Comparison of ENCODE assay signal across 15 cellular contexts in the genomic region with DNA sequence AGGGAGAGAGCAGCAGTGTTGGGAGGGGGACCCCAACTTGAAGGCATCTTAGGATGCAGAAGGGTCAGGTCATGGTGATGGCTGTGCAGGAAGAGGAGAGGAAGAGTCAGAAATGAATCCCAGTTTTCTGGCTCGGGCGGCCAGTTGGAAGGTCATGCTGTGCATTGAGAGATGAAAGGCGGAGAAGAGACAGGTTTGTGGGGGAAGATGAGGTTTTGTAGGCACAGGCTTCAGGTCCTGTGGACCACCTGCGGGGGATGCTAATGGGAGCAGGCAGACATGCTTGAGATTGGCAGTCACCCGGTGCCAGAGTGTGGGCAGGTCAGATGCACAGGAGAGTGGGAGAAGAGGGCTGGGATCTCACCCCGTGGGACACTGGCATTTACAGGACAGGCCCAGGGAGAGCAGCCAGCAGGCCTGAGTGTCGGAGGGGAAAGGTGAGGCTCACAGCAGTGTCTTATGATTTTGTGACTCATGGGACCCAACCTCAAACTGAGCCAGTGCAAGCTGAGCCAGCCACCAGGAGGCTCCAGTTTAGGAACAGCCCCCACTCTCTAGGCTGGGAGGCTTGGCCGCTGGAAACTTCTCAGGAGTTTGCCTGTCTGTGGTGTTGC. TPM values are rescaled to one million over a fixed set of nuclear protein-coding genes. Genes with fewer than 3 reads are reported as not detected.
DNase-seq lines count a peak whose midpoint lies in the region; ATAC-seq, FAIRE-seq and TF ChIP-seq lines count a peak whose summit lies in the region.
"Had no signal": no experiment of that assay in that cellular context is flagged by ENCODE, and none has a peak within 500 bp of the region (broad histone marks: within the 10 kb centered on the region; RNA-seq: fewer than 3 reads in every experiment).

No MANE protein-coding gene starts in this region.

- H3K27me3 Mint-ChIP-seq in stimulated activated memory B cell treated with anti-CD40 and anti-IgM and Interleukin-4, amounts not matched to agents 10 μg/mL and 1 μg/mL and 100 μg/mL, for 72 hours = peaks cover 50% of the 10 kb centered on the region

- H3K4me3 ChIP-seq in bronchial epithelial cell (ENCODE audit: low read depth, low read length) (no peak overlapping the region), lower lobe of right lung (no peak overlapping the region), vagina (no peak overlapping the region)
- H3K4me3 ChIP-seq: SJCRH30, thoracic aorta had no signal

- H3K27ac Mint-ChIP-seq in stimulated activated memory B cell treated with anti-CD40 and anti-IgM and Interleukin-4, amounts not matched to agents 10 μg/mL and 1 μg/mL and 100 μg/mL, for 72 hours = no peak overlapping the region

- H3K27me3 ChIP-seq in bronchial epithelial cell (ENCODE audit: control insufficient read depth, insufficient read depth, low read length) = no peaks in the 10 kb centered on the region
- H3K27me3 ChIP-seq in lower lobe of right lung (ENCODE audit: low read depth) = no peaks in the 10 kb centered on the region
- H3K27me3 ChIP-seq in vagina = no peaks in the 10 kb centered on the region
- H3K27me3 ChIP-seq: SJCRH30 had no signal

- H3K9me3 ChIP-seq in lower lobe of right lung = no peaks in the 10 kb centered on the region
- no peaks in the 10 kb centered on the region for H3K9me3 ChIP-seq in vagina
- H3K9me3 ChIP-seq: SJCRH30, thoracic aorta had no signal

- TF ChIP-seq CTCF in bronchial epithelial cell (IDR thresholded peaks at IDR 0.05; ENCODE audit: insufficient read depth, low read length, severe bottlenecking) (peak; percentile 40), lower lobe of right lung (IDR thresholded peaks at IDR 0.05) (no peak), vagina (IDR thresholded peaks at IDR 0.05) (no peak)

- H3K4me1 Mint-ChIP-seq in stimulated activated memory B cell treated with anti-CD40 and anti-IgM and Interleukin-4, amounts not matched to agents 10 μg/mL and 1 μg/mL and 100 μg/mL, for 72 hours = no peaks in the 10 kb centered on the region

- no peaks in the 10 kb centered on the region for H3K36me3 Mint-ChIP-seq in stimulated activated memory B cell treated with anti-CD40 and anti-IgM and Interleukin-4, amounts not matched to agents 10 μg/mL and 1 μg/mL and 100 μg/mL, for 72 hours

- no peak for ATAC-seq in lower lobe of right lung
- ATAC-seq in stimulated activated memory B cell treated with anti-CD40 and anti-IgM and Interleukin-4, amounts not matched to agents 10 μg/mL and 1 μg/mL and 100 μg/mL, for 72 hours = no peak

- no peak overlapping the region for H3K4me3 Mint-ChIP-seq in stimulated activated memory B cell treated with anti-CD40 and anti-IgM and Interleukin-4, amounts not matched to agents 10 μg/mL and 1 μg/mL and 100 μg/mL, for 72 hours

- FAIRE-seq in bronchial epithelial cell (lab: Jason Lieb, UNC) = no peak
- FAIRE-seq: G401.6 had no signal

- peak; percentile 6 for DNase-seq in stimulated activated CD4-positive, alpha-beta T cell treated with anti-CD3 and anti-CD28 coated beads, Interleukin-15, amount 100 ng/mL, for 24 hours
- no peak for DNase-seq in stimulated activated CD4-positive, alpha-beta T cell treated with anti-CD3 and anti-CD28 coated beads, Interleukin-4, amount 100 ng/mL, for 4 hours
- DNase-seq in bronchial epithelial cell (ENCODE audit: low read depth) (peak; percentile 41), iPS-NIHi11 (ENCODE audit: low spot score) (peak; percentile 36), lower lobe of right lung (no peak), vagina (ENCODE audit: extremely low spot score in 2 of 2) (no peak), GF-D8 (lab: John Stamatoyannopoulos, UW) (no peak)
- DNase-seq: activated CD4-positive, CD25-positive, alpha-beta regulatory T cell; cortex of kidney; NCI-H1092; NCI-H524 treated with DMSO at 0.1 percent for 48 hours; SJCRH30 had no signal

- H3K9me3 Mint-ChIP-seq in stimulated activated memory B cell treated with anti-CD40 and anti-IgM and Interleukin-4, amounts not matched to agents 10 μg/mL and 1 μg/mL and 100 μg/mL, for 72 hours = peaks cover 3% of the 10 kb centered on the region

- TF ChIP-seq POLR2A in vagina (IDR thresholded peaks at IDR 0.05) = no peak

- H3K4me1 ChIP-seq in lower lobe of right lung (peaks cover 43% of the 10 kb centered on the region), vagina (peaks cover 28% of the 10 kb centered on the region)
- H3K4me1 ChIP-seq: SJCRH30 had no signal

- H3K27ac ChIP-seq in lower lobe of right lung (no peak overlapping the region), vagina (no peak overlapping the region)
- H3K27ac ChIP-seq: SJCRH30, thoracic aorta had no signal

- H3K36me3 ChIP-seq in bronchial epithelial cell (ENCODE audit: control insufficient read depth, insufficient read depth, low read length) = no peaks in the 10 kb centered on the region
- H3K36me3 ChIP-seq in lower lobe of right lung = no peaks in the 10 kb centered on the region
- H3K36me3 ChIP-seq in vagina = no peaks in the 10 kb centered on the region
- H3K36me3 ChIP-seq: SJCRH30, thoracic aorta had no signal

- intact Hi-C loops in lower lobe of right lung (cut with DNase I) = no loop called here
- intact Hi-C loops in vagina (cut with DNase I) = no loop called here

RNA-seq across cellular contexts. Expression of a gene that starts 17.5 kb away (rescaled TPM):
- 7.9 and 17.1 TPM in 2 replicates for total RNA-seq in bronchial epithelial cell
- 88.6 TPM for total RNA-seq in lower lobe of right lung
- total RNA-seq in vagina = 56.2 TPM

Comparison
In these comparisons a context has a peak if more than half of its experiments do, and no peak if none do; other contexts are left out.
1. DNase-seq: peak in stimulated activated CD4-positive, alpha-beta T cell treated with anti-CD3 and anti-CD28 coated beads, Interleukin-15, amount 100 ng/mL, for 24 hours (single experiment), bronchial epithelial cell (single experiment) and iPS-NIHi11 (single experiment); none in stimulated activated CD4-positive, alpha-beta T cell treated with anti-CD3 and anti-CD28 coated beads, Interleukin-4, amount 100 ng/mL, for 4 hours (0 of 2), lower lobe of right lung (single experiment), vagina (0 of 2) and GF-D8 (single experiment).